In the genomic region with DNA sequence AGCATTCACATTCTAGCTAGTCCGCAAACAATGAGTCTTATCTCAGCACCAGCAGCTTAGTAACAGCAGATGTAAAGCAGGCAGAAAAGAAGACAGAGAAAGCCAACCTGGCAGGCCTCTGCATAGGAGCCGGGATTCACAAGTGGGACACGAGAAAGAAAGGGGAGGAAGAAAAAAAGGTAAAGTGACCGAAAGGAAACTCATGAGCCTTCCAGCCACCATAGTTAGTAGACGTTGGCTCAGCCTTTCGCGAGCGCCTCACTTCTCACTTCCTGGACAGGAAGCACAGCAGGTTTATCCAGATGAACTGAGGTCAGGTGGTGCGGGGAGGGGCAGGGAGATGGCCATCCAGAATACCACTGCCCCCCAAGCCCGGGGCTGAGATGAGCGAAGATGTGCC, we compare ENCODE assay signal across 1 cellular context.
TF ChIP-seq lines count a peak whose summit lies in the region.

No MANE protein-coding gene starts in this region.

TF ChIP-seq in GM23338, 12 proteins besides CTCF, POLR2A, EP300 and RAD21 (continued from another document):
- TF ChIP-seq, protein P1, sequence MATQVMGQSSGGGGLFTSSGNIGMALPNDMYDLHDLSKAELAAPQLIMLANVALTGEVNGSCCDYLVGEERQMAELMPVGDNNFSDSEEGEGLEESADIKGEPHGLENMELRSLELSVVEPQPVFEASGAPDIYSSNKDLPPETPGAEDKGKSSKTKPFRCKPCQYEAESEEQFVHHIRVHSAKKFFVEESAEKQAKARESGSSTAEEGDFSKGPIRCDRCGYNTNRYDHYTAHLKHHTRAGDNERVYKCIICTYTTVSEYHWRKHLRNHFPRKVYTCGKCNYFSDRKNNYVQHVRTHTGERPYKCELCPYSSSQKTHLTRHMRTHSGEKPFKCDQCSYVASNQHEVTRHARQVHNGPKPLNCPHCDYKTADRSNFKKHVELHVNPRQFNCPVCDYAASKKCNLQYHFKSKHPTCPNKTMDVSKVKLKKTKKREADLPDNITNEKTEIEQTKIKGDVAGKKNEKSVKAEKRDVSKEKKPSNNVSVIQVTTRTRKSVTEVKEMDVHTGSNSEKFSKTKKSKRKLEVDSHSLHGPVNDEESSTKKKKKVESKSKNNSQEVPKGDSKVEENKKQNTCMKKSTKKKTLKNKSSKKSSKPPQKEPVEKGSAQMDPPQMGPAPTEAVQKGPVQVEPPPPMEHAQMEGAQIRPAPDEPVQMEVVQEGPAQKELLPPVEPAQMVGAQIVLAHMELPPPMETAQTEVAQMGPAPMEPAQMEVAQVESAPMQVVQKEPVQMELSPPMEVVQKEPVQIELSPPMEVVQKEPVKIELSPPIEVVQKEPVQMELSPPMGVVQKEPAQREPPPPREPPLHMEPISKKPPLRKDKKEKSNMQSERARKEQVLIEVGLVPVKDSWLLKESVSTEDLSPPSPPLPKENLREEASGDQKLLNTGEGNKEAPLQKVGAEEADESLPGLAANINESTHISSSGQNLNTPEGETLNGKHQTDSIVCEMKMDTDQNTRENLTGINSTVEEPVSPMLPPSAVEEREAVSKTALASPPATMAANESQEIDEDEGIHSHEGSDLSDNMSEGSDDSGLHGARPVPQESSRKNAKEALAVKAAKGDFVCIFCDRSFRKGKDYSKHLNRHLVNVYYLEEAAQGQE (IDR thresholded peaks at IDR 0.05; ENCODE audit: unreplicated experiment) = no peak
- no peak for TF ChIP-seq EZH2 (IDR thresholded peaks at IDR 0.05; ENCODE audit: low read depth, unreplicated experiment)
- TF ChIP-seq, protein P2, sequence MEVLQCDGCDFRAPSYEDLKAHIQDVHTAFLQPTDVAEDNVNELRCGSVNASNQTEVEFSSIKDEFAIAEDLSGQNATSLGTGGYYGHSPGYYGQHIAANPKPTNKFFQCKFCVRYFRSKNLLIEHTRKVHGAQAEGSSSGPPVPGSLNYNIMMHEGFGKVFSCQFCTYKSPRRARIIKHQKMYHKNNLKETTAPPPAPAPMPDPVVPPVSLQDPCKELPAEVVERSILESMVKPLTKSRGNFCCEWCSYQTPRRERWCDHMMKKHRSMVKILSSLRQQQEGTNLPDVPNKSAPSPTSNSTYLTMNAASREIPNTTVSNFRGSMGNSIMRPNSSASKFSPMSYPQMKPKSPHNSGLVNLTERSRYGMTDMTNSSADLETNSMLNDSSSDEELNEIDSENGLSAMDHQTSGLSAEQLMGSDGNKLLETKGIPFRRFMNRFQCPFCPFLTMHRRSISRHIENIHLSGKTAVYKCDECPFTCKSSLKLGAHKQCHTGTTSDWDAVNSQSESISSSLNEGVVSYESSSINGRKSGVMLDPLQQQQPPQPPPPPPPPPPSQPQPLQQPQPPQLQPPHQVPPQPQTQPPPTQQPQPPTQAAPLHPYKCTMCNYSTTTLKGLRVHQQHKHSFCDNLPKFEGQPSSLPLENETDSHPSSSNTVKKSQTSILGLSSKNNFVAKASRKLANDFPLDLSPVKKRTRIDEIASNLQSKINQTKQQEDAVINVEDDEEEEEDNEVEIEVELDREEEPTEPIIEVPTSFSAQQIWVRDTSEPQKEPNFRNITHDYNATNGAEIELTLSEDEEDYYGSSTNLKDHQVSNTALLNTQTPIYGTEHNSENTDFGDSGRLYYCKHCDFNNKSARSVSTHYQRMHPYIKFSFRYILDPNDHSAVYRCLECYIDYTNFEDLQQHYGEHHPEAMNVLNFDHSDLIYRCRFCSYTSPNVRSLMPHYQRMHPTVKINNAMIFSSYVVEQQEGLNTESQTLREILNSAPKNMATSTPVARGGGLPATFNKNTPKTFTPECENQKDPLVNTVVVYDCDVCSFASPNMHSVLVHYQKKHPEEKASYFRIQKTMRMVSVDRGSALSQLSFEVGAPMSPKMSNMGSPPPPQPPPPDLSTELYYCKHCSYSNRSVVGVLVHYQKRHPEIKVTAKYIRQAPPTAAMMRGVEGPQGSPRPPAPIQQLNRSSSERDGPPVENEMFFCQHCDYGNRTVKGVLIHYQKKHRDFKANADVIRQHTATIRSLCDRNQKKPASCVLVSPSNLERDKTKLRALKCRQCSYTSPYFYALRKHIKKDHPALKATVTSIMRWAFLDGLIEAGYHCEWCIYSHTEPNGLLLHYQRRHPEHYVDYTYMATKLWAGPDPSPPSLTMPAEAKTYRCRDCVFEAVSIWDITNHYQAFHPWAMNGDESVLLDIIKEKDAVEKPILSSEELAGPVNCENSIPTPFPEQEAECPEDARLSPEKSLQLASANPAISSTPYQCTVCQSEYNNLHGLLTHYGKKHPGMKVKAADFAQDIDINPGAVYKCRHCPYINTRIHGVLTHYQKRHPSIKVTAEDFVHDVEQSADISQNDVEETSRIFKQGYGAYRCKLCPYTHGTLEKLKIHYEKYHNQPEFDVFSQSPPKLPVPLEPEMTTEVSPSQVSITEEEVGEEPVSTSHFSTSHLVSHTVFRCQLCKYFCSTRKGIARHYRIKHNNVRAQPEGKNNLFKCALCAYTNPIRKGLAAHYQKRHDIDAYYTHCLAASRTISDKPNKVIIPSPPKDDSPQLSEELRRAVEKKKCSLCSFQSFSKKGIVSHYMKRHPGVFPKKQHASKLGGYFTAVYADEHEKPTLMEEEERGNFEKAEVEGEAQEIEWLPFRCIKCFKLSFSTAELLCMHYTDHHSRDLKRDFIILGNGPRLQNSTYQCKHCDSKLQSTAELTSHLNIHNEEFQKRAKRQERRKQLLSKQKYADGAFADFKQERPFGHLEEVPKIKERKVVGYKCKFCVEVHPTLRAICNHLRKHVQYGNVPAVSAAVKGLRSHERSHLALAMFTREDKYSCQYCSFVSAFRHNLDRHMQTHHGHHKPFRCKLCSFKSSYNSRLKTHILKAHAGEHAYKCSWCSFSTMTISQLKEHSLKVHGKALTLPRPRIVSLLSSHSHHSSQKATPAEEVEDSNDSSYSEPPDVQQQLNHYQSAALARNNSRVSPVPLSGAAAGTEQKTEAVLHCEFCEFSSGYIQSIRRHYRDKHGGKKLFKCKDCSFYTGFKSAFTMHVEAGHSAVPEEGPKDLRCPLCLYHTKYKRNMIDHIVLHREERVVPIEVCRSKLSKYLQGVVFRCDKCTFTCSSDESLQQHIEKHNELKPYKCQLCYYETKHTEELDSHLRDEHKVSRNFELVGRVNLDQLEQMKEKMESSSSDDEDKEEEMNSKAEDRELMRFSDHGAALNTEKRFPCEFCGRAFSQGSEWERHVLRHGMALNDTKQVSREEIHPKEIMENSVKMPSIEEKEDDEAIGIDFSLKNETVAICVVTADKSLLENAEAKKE (CRISPR knock-in tag; IDR thresholded peaks at IDR 0.05) = no peak
- no peak for TF ChIP-seq ZNF114 (CRISPR knock-in tag; IDR thresholded peaks at IDR 0.05)
- no peak for TF ChIP-seq STAT1 (IDR thresholded peaks at IDR 0.05; ENCODE audit: unreplicated experiment)
- TF ChIP-seq EZH2phosphoT487 (IDR thresholded peaks at IDR 0.05; ENCODE audit: unreplicated experiment) = no peak
- TF ChIP-seq, protein P3, sequence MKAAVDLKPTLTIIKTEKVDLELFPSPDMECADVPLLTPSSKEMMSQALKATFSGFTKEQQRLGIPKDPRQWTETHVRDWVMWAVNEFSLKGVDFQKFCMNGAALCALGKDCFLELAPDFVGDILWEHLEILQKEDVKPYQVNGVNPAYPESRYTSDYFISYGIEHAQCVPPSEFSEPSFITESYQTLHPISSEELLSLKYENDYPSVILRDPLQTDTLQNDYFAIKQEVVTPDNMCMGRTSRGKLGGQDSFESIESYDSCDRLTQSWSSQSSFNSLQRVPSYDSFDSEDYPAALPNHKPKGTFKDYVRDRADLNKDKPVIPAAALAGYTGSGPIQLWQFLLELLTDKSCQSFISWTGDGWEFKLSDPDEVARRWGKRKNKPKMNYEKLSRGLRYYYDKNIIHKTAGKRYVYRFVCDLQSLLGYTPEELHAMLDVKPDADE (IDR thresholded peaks at IDR 0.05) = no peak
- no peak for TF ChIP-seq CREB1 (CRISPR knock-in tag; IDR thresholded peaks at IDR 0.05; ENCODE audit: low read depth)
